ENCODE assay signal across 18 cellular contexts in the genomic region with DNA sequence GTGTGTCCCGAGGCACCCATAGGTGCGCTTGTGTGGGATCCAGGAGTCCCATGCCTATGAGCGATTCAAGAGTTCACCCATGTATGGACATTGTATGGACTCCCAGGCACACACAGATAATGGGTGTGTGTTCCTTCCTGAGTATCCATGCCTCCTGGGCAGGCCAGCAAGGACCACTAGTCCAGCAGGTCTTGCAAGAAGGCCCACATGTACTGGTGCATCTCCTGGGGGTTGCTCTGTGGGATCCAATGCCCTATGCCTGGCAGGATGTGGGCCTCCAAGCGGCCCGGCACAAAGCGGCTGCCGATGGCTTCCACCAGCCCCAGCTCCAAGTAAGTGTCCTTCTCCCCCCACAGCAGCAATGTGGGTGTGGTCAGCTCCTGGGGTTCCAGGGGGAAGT. TPM values are rescaled to one million over a fixed set of nuclear protein-coding genes. Genes with fewer than 3 reads are reported as not detected.
A peak's percentile ranks its signal among the peaks of the same experiment; 100 is the strongest.
DNase-seq lines count a peak whose midpoint lies in the region; TF ChIP-seq lines count a peak whose summit lies in the region.
"Had no signal": no experiment of that assay in that cellular context is flagged by ENCODE, and none has a peak within 500 bp of the region (broad histone marks: within the 10 kb centered on the region; RNA-seq: fewer than 3 reads in every experiment).

No MANE protein-coding gene starts in this region.

- H2AK5ac ChIP-seq in trophoblast cell (ENCODE audit: low read length) = no peak overlapping the region

- H4K8ac ChIP-seq in trophoblast cell (ENCODE audit: low read depth, low read length) = no peak overlapping the region

- H3K4me3 Mint-ChIP-seq in neural progenitor cell = no peak overlapping the region
- H3K4me3 Mint-ChIP-seq in activated naive CD4-positive, alpha-beta T cell treated with anti-CD3 and anti-CD28 coated beads, Interleukin-2, amount 10 ng/mL, durations not matched to agents 7 days and 5 days = no peak overlapping the region
- H3K4me3 Mint-ChIP-seq: CD4-positive, alpha-beta memory T cell; GM23338; H9 had no signal

- H3K27me3 Mint-ChIP-seq in neural progenitor cell (ENCODE audit: insufficient read depth, low read depth) = peaks cover 15% of the 10 kb centered on the region
- H3K27me3 Mint-ChIP-seq in activated naive CD4-positive, alpha-beta T cell treated with anti-CD3 and anti-CD28 coated beads, Interleukin-2, amount 10 ng/mL, durations not matched to agents 7 days and 5 days = peaks cover 61% of the 10 kb centered on the region

- H3K14ac ChIP-seq in trophoblast cell (ENCODE audit: low read length) = no peak overlapping the region

- no peak overlapping the region for H3K18ac ChIP-seq in trophoblast cell (ENCODE audit: low read length)

- no peak overlapping the region for H2BK5ac ChIP-seq in trophoblast cell (ENCODE audit: low read depth, low read length, poor library complexity)

- no peak overlapping the region for H3K4me2 ChIP-seq in neural progenitor cell
- H3K4me2 ChIP-seq in trophoblast cell (ENCODE audit: low read length) = no peak overlapping the region
- H3K4me2 ChIP-seq: GM23338 had no signal

- no peaks in the 10 kb centered on the region for H3K36me3 Mint-ChIP-seq in neural progenitor cell
- H3K36me3 Mint-ChIP-seq in activated naive CD4-positive, alpha-beta T cell treated with anti-CD3 and anti-CD28 coated beads, Interleukin-2, amount 10 ng/mL, durations not matched to agents 7 days and 5 days = no peaks in the 10 kb centered on the region
- H3K36me3 Mint-ChIP-seq: CD4-positive, alpha-beta memory T cell had no signal

- H3K4me1 ChIP-seq in HEK293 (ENCODE audit: control insufficient read depth, insufficient read depth, low read length) (no peaks in the 10 kb centered on the region), neural progenitor cell (no peaks in the 10 kb centered on the region), trophoblast cell (ENCODE audit: control insufficient read depth in 1 of 2, insufficient read depth in 2 of 2, low read length in 2 of 2) (peaks cover 29 to 31% of the 10 kb centered on the region in 2 experiments)

- peaks cover 26% of the 10 kb centered on the region for H3K4me1 Mint-ChIP-seq in neural progenitor cell
- H3K4me1 Mint-ChIP-seq in activated naive CD4-positive, alpha-beta T cell treated with anti-CD3 and anti-CD28 coated beads, Interleukin-2, amount 10 ng/mL, durations not matched to agents 7 days and 5 days = peaks cover 18% of the 10 kb centered on the region

- H3K9ac ChIP-seq in neural progenitor cell = no peak overlapping the region
- no peak overlapping the region for H3K9ac ChIP-seq in trophoblast cell (ENCODE audit: low read length)

- peak; percentile 7 for DNase-seq in epidermal melanocyte (ENCODE audit: insufficient read length, low spot score)
- DNase-seq in neural progenitor cell (ENCODE audit: low spot score) = no peak
- DNase-seq in trophoblast cell = peak; percentile 69 to 79
- DNase-seq in coronary artery (ENCODE audit: low spot score) = no peak
- no peak for DNase-seq in activated naive CD4-positive, alpha-beta T cell treated with anti-CD3 and anti-CD28 coated beads, Interleukin-2, amount 10 ng/mL, durations not matched to agents 7 days and 5 days
- no peak for DNase-seq in NCI-H2081 (lab: John Stamatoyannopoulos, UW)
- DNase-seq in activated CD8-positive, alpha-beta memory T cell treated with anti-CD3 and anti-CD28 coated beads, Interleukin-2, amount 50 U/mL, for 4 hours = no peak
- DNase-seq: C1 segment of cervical spinal cord; CD4-positive, alpha-beta memory T cell; COR-L47; DMS153; DND-41; GDM1; H9 had no signal

- H3K9me3 ChIP-seq in HEK293 (ENCODE audit: control insufficient read depth, insufficient read depth, low read depth, low read length) = no peaks in the 10 kb centered on the region
- no peaks in the 10 kb centered on the region for H3K9me3 ChIP-seq in neural progenitor cell (ENCODE audit: low read depth)
- no peaks in the 10 kb centered on the region for H3K9me3 ChIP-seq in trophoblast cell (ENCODE audit: insufficient read depth, low read depth, low read length)

- no peak for TF ChIP-seq CTCF in HEK293 (tag by site-specific recombination; IDR thresholded peaks at IDR 0.05)
- no peak for TF ChIP-seq CTCF in neural progenitor cell (IDR thresholded peaks at IDR 0.05)
- no peak for TF ChIP-seq CTCF in coronary artery (IDR thresholded peaks at IDR 0.05)

- H4K20me1 ChIP-seq in neural progenitor cell (ENCODE audit: low read depth) = peaks cover 8% of the 10 kb centered on the region

- H4K12ac ChIP-seq in trophoblast cell (ENCODE audit: low read depth, low read length) = no peak overlapping the region

- H3K9me3 Mint-ChIP-seq in neural progenitor cell = peaks cover 2% of the 10 kb centered on the region
- no peaks in the 10 kb centered on the region for H3K9me3 Mint-ChIP-seq in activated naive CD4-positive, alpha-beta T cell treated with anti-CD3 and anti-CD28 coated beads, Interleukin-2, amount 10 ng/mL, durations not matched to agents 7 days and 5 days
- H3K9me3 Mint-ChIP-seq: H9 had no signal

- no peak overlapping the region for H3K27ac ChIP-seq in HEK293 (ENCODE audit: extremely low read depth, low read depth, low read length)
- H3K27ac ChIP-seq in neural progenitor cell = no peak overlapping the region
- H3K27ac ChIP-seq in trophoblast cell (ENCODE audit: low read depth, low read length) = no peak overlapping the region
- H3K27ac ChIP-seq in coronary artery = peak overlapping the region in 1 of 2 donors; percentile 16

- CTCF ChIA-PET in HEK293 (lab: Yijun Ruan, JAX) = no interaction called here
- CTCF ChIA-PET in activated naive CD4-positive, alpha-beta T cell treated with anti-CD3 and anti-CD28 coated beads, Interleukin-2, amount 10 ng/mL, durations not matched to agents 7 days and 5 days (lab: Charles Lee) = no interaction called here

- H3K23ac ChIP-seq in trophoblast cell (ENCODE audit: low read length) = no peak overlapping the region

- WGBS in trophoblast cell (ENCODE audit: extremely low coverage, insufficient coverage, insufficient read length) = no CpG with 5 or more reads among the region's 7 CpGs

- POLR2A ChIA-PET in HEK293 (lab: Yijun Ruan, JAX) = interaction anchor here (0.5 kb wide), 1 partner anchor 42 kb away, joined by 6 read pairs; no protein-coding TSS in a partner anchor

- H2AFZ ChIP-seq in neural progenitor cell (replicated peaks) (no peak overlapping the region), trophoblast cell (ENCODE audit: insufficient read depth, low read length, poor library complexity) (no peak overlapping the region)
- H2AFZ ChIP-seq: GM23338 had no signal

- peaks cover 5% of the 10 kb centered on the region for H3K79me1 ChIP-seq in trophoblast cell (ENCODE audit: low read length)

- H3K4me3 ChIP-seq in HEK293 (ENCODE audit: low read depth, low read length) (no peak overlapping the region), neural progenitor cell (no peak overlapping the region), trophoblast cell (ENCODE audit: low read depth, low read length) (no peak overlapping the region), coronary artery (no peak overlapping the region)
- H3K4me3 ChIP-seq: GM12878, GM23338 had no signal

- H3F3A ChIP-seq in neural progenitor cell (ENCODE audit: low read depth) = peaks cover 21% of the 10 kb centered on the region

- H3K36me3 ChIP-seq in HEK293 (ENCODE audit: control insufficient read depth in 2 of 2, insufficient read depth in 1 of 2, low read length in 2 of 2) = no peaks in the 10 kb centered on the region
- no peaks in the 10 kb centered on the region for H3K36me3 ChIP-seq in neural progenitor cell
- H3K36me3 ChIP-seq in trophoblast cell (ENCODE audit: control insufficient read depth in 1 of 2, insufficient read depth in 2 of 2, low read length in 2 of 2) = peaks cover 0 to 2% of the 10 kb centered on the region in 2 experiments

- no peak overlapping the region for H3K4ac ChIP-seq in trophoblast cell (ENCODE audit: low read depth, low read length)

- H3K27ac Mint-ChIP-seq in neural progenitor cell = peak overlapping the region; percentile 3
- no peak overlapping the region for H3K27ac Mint-ChIP-seq in activated naive CD4-positive, alpha-beta T cell treated with anti-CD3 and anti-CD28 coated beads, Interleukin-2, amount 10 ng/mL, durations not matched to agents 7 days and 5 days
- H3K27ac Mint-ChIP-seq: CD4-positive, alpha-beta memory T cell; H9 had no signal

- H3K79me2 ChIP-seq in neural progenitor cell (ENCODE audit: low read depth) (no peaks in the 10 kb centered on the region), trophoblast cell (ENCODE audit: control insufficient read depth, insufficient read depth, low read length, poor library complexity) (no peaks in the 10 kb centered on the region)

- H2BK12ac ChIP-seq in trophoblast cell (ENCODE audit: low read length) = no peak overlapping the region

- peaks cover 11% of the 10 kb centered on the region for H3K27me3 ChIP-seq in neural progenitor cell
- peaks cover 4% of the 10 kb centered on the region for H3K27me3 ChIP-seq in trophoblast cell (ENCODE audit: insufficient read depth, low read length)

- no peak overlapping the region for H4K91ac ChIP-seq in trophoblast cell (ENCODE audit: low read depth, low read length)

- H2BK120ac ChIP-seq in trophoblast cell (ENCODE audit: insufficient read depth, low read length, poor library complexity) = no peak overlapping the region

TF ChIP-seq in HEK293, 187 proteins besides CTCF, POLR2A, EP300 and RAD21 (continues in another document):
- TF ChIP-seq ZBTB44 (tag by site-specific recombination; IDR thresholded peaks at IDR 0.05) = no peak

RNA-seq across cellular contexts. Expression of gene EPHX3, which starts 5.0 kb away (rescaled TPM):
- 2.2 and 2.3 TPM in 2 replicates for total RNA-seq in neural progenitor cell (ENCODE audit: low replicate concordance)
- 4.4 and 4.7 TPM in 2 replicates for polyA plus RNA-seq in trophoblast cell (2013)
- total RNA-seq: A172, GM12878 had no signal
- polyA plus RNA-seq: CD4-positive, alpha-beta memory T cell had no signal

RNA-seq across cellular contexts. Expression of gene NOTCH3, which starts 26.5 kb away (rescaled TPM):
- 17.1 and 71.8 TPM in 2 replicates for total RNA-seq in neural progenitor cell (ENCODE audit: low replicate concordance)
- 34.4 and 37.9 TPM in 2 replicates for polyA plus RNA-seq in trophoblast cell (2013)
- polyA plus RNA-seq: CD4-positive, alpha-beta memory T cell had no signal

Comparison
In these comparisons a context has a peak if more than half of its experiments do, and no peak if none do; other contexts are left out.
1. DNase-seq: peak in epidermal melanocyte (single experiment) and trophoblast cell (2 of 2); none in neural progenitor cell (single experiment), coronary artery (single experiment), activated naive CD4-positive, alpha-beta T cell treated with anti-CD3 and anti-CD28 coated beads, Interleukin-2, amount 10 ng/mL, durations not matched to agents 7 days and 5 days (single experiment), NCI-H2081 (0 of 2) and activated CD8-positive, alpha-beta memory T cell treated with anti-CD3 and anti-CD28 coated beads, Interleukin-2, amount 50 U/mL, for 4 hours (single experiment).